Comparison of ENCODE assay signal across 8 cellular contexts in genomic region chr14:95318399-95318834, GRCh38. TPM values are rescaled to one million over a fixed set of nuclear protein-coding genes. Genes with fewer than 3 reads are reported as not detected.
DNase-seq lines count a peak whose midpoint lies in the region; ATAC-seq and TF ChIP-seq lines count a peak whose summit lies in the region.

No MANE protein-coding gene starts in this region.

- no peaks in the 10 kb centered on the region for H3K27me3 ChIP-seq in liver (ENCODE audit: control insufficient read depth in 4 of 4, insufficient read depth in 4 of 4, low read length in 3 of 4)

- ATAC-seq in GM18498 (IDR thresholded peaks at IDR 0.05; ENCODE audit: unreplicated experiment) = no peak
- ATAC-seq in GM19324 (IDR thresholded peaks at IDR 0.05; ENCODE audit: low FRiP score, unreplicated experiment) = no peak

- no peak for TF ChIP-seq CTCF in liver (IDR thresholded peaks at IDR 0.05; ENCODE audit: low read depth, low read length, missing input control)

- H3K27me3 Mint-ChIP-seq in T-helper 2 cell treated with Interferon-gamma antibody and Interleukin-4, amounts not matched to agents 5 μg/mL and 100 μg/mL, for 36 hours (ENCODE audit: low read depth) = peaks cover 57% of the 10 kb centered on the region
- H3K27me3 Mint-ChIP-seq in activated naive CD8-positive, alpha-beta T cell treated with anti-CD3 and anti-CD28 coated beads for 36 hours = peaks cover 36% of the 10 kb centered on the region

- H3K9ac ChIP-seq in liver (ENCODE audit: low read depth in 1 of 2, low read length in 2 of 2) = peak overlapping the region; percentile 12 to 95

- peak overlapping the region; percentile 40 to 74 (median 70) for H3K4me3 ChIP-seq in liver (ENCODE audit: low read depth in 1 of 3, low read length in 3 of 3)

- TF ChIP-seq RAD21 in liver (IDR thresholded peaks at IDR 0.05) = peak in 1 of 2 donors; percentile 69

- no peak for DNase-seq in T-helper 2 cell treated with Interferon-gamma antibody and Interleukin-4, amounts not matched to agents 5 μg/mL and 100 μg/mL, for 36 hours (ENCODE audit: low spot score)
- DNase-seq in T-helper 2 cell (no peak), amniotic stem cell (lab: John Stamatoyannopoulos, UW) (no peak)
- no peak for DNase-seq in activated naive CD8-positive, alpha-beta T cell treated with anti-CD3 and anti-CD28 coated beads for 36 hours

- WGBS in liver = 22% methylated on average over 7 of the region's 7 CpGs

- H3K9me3 ChIP-seq in liver (ENCODE audit: control insufficient read depth in 4 of 4, low read length in 3 of 4) = no peaks in the 10 kb centered on the region

- H3K27ac ChIP-seq in liver (ENCODE audit: low read depth in 1 of 2, low read length in 2 of 2) (peak overlapping the region; percentile 91 to 95), temporal lobe (ENCODE audit: low read depth, low read length) (peak overlapping the region; percentile 95)

- peaks cover 22% of the 10 kb centered on the region for H3K4me1 Mint-ChIP-seq in T-helper 2 cell treated with Interferon-gamma antibody and Interleukin-4, amounts not matched to agents 5 μg/mL and 100 μg/mL, for 36 hours (ENCODE audit: low read depth)
- H3K4me1 Mint-ChIP-seq in activated naive CD8-positive, alpha-beta T cell treated with anti-CD3 and anti-CD28 coated beads for 36 hours = peaks cover 21% of the 10 kb centered on the region

- H3K4me1 ChIP-seq in liver (ENCODE audit: control insufficient read depth in 4 of 4, insufficient read depth in 4 of 4, low read length in 3 of 4) = peaks cover 17 to 52% (median 41%) of the 10 kb centered on the region in 4 donors

- H3K27ac Mint-ChIP-seq in T-helper 2 cell treated with Interferon-gamma antibody and Interleukin-4, amounts not matched to agents 5 μg/mL and 100 μg/mL, for 36 hours = no peak overlapping the region
- H3K27ac Mint-ChIP-seq in activated naive CD8-positive, alpha-beta T cell treated with anti-CD3 and anti-CD28 coated beads for 36 hours = no peak overlapping the region

- H3K9me3 Mint-ChIP-seq in T-helper 2 cell treated with Interferon-gamma antibody and Interleukin-4, amounts not matched to agents 5 μg/mL and 100 μg/mL, for 36 hours = no peaks in the 10 kb centered on the region
- H3K9me3 Mint-ChIP-seq in activated naive CD8-positive, alpha-beta T cell treated with anti-CD3 and anti-CD28 coated beads for 36 hours = no peaks in the 10 kb centered on the region

- peak overlapping the region; percentile 74 for H3K4me3 Mint-ChIP-seq in T-helper 2 cell treated with Interferon-gamma antibody and Interleukin-4, amounts not matched to agents 5 μg/mL and 100 μg/mL, for 36 hours
- peak overlapping the region; percentile 71 for H3K4me3 Mint-ChIP-seq in activated naive CD8-positive, alpha-beta T cell treated with anti-CD3 and anti-CD28 coated beads for 36 hours

- no peaks in the 10 kb centered on the region for H3K36me3 Mint-ChIP-seq in T-helper 2 cell treated with Interferon-gamma antibody and Interleukin-4, amounts not matched to agents 5 μg/mL and 100 μg/mL, for 36 hours (ENCODE audit: low read depth)
- H3K36me3 Mint-ChIP-seq in activated naive CD8-positive, alpha-beta T cell treated with anti-CD3 and anti-CD28 coated beads for 36 hours = no peaks in the 10 kb centered on the region

- no peaks in the 10 kb centered on the region for H3K36me3 ChIP-seq in liver (ENCODE audit: control insufficient read depth in 4 of 4, insufficient read depth in 3 of 4, low read depth in 1 of 4, low read length in 3 of 4)

TF ChIP-seq in liver, 16 proteins besides CTCF, POLR2A, EP300 and RAD21:
- TF ChIP-seq HNF4G (IDR thresholded peaks at IDR 0.05) = peak; percentile 36
- peak; percentile 71 for TF ChIP-seq ATF3 (IDR thresholded peaks at IDR 0.05)
- peak; percentile 82 to 93 for TF ChIP-seq RXRA (IDR thresholded peaks at IDR 0.05)
- no peak for TF ChIP-seq FOXA2 (IDR thresholded peaks at IDR 0.05)
- TF ChIP-seq YY1 (IDR thresholded peaks at IDR 0.05) = peak; percentile 28
- no peak for TF ChIP-seq MAX (IDR thresholded peaks at IDR 0.05)
- peak in 1 of 2 donors; percentile 12 for TF ChIP-seq GABPA (IDR thresholded peaks at IDR 0.05 in 1 of 2, conservative IDR thresholded peaks at IDR 0.05 in 1 of 2)
- peak; percentile 54 to 76 for TF ChIP-seq HNF4A (conservative IDR thresholded peaks at IDR 0.05)
- peak; percentile 40 for TF ChIP-seq NR2F2 (IDR thresholded peaks at IDR 0.05)
- peak; percentile 80 for TF ChIP-seq TAF1 (conservative IDR thresholded peaks at IDR 0.05)
- TF ChIP-seq FOXA1 (IDR thresholded peaks at IDR 0.05) = no peak
- peak; percentile 7 for TF ChIP-seq ZBTB33 (IDR thresholded peaks at IDR 0.05)
- no peak for TF ChIP-seq REST (IDR thresholded peaks at IDR 0.05)
- peak; percentile 90 for TF ChIP-seq SP1 (IDR thresholded peaks at IDR 0.05)
- peak in 1 of 2 donors; percentile 40 for TF ChIP-seq JUND (IDR thresholded peaks at IDR 0.05)
- peak in 1 of 2 donors; percentile 36 for TF ChIP-seq EGR1 (IDR thresholded peaks at IDR 0.05; ENCODE audit: low read depth in 2 of 2)
TF ChIP-seq in liver: peak in this region for 12.

RNA-seq across cellular contexts. Expression of gene CLMN, which starts 1.3 kb away (rescaled TPM):
- total RNA-seq in activated naive CD8-positive, alpha-beta T cell treated with anti-CD3 and anti-CD28 coated beads for 36 hours = under 1 TPM; 0.66 to 0.91 TPM
- total RNA-seq in liver (10 to 100 TPM in 1 of 2 donors, 1 to 10 TPM in 1; 6.0 to 40.1 TPM), temporal lobe (0.98 TPM)
- 10 to 100 TPM in 1 of 2 donors, 1 to 10 TPM in 1; 8.2 to 41.1 TPM for polyA plus RNA-seq in liver
